In genomic region chr12:8950702-8951478, GRCh38 we compare ENCODE assay signal across 8 cellular contexts. TPM values are rescaled to one million over a fixed set of nuclear protein-coding genes. Genes with fewer than 3 reads are reported as not detected.
A peak's percentile ranks its signal among the peaks of the same experiment; 100 is the strongest.
DNase-seq lines count a peak whose midpoint lies in the region; ATAC-seq, FAIRE-seq and TF ChIP-seq lines count a peak whose summit lies in the region.

No MANE protein-coding gene starts in this region.

- no CpG with 5 or more reads among the region's 9 CpGs for WGBS in IMR-90 (ENCODE audit: extremely low coverage in 2 of 2, insufficient read length in 1 of 2), 2 experiments
- 15% methylated on average over 9 of the region's 9 CpGs for WGBS in K562 (ENCODE audit: insufficient coverage, low coverage, missing lambda C conversion rate)

- no peak overlapping the region for H3K18ac ChIP-seq in IMR-90 (ENCODE audit: low read depth, low read length)

- BruUV-seq in IMR-90 (replicated peaks; lab: Mats Ljungman, UMichigan) (no TSS peak), K562 (replicated peaks; lab: Mats Ljungman, UMichigan) (no TSS peak)

- POLR2A ChIA-PET in IMR-90 (lab: Charles Lee; ENCODE audit: unreplicated experiment), result no interaction called here
- POLR2A ChIA-PET in K562 (lab: Yijun Ruan, JAX), result interaction anchor here (0.6 to 1.2 kb wide), 2 partner anchors 9 to 72 kb away, joined by 3 read pairs; no protein-coding TSS in a partner anchor

- no peak overlapping the region for H3K14ac ChIP-seq in IMR-90 (replicated peaks; ENCODE audit: low read depth, low read length)

- peaks cover 3 to 32% of the 10 kb centered on the region in 2 experiments; a peak in 2 of 4 replicates for H3K79me1 ChIP-seq in IMR-90 (ENCODE audit: low read depth in 1 of 2, low read length in 2 of 2)

- H3K23ac ChIP-seq in IMR-90 (ENCODE audit: low read depth, low read length), result peak overlapping the region; percentile 15; the same call in 1 of the 2 replicates

- peaks cover 55% of the 10 kb centered on the region for H3K79me2 ChIP-seq in K562 (ENCODE audit: control insufficient read depth, insufficient read depth, low read length)

- H3K36me3 Mint-ChIP-seq in mesothelial cell of epicardium, result peaks cover 12% of the 10 kb centered on the region

- H2BK5ac ChIP-seq in IMR-90 (ENCODE audit: low read depth, low read length, poor library complexity, severe bottlenecking), result no peak overlapping the region

- no peak overlapping the region for H2AK9ac ChIP-seq in IMR-90 (replicated peaks; ENCODE audit: low read depth, low read length, poor library complexity)

- in situ Hi-C loops in IMR-90 (cut with MboI; ENCODE audit: low sequenced_read_pairs), result no loop called here
- in situ Hi-C loops in K562 (cut with MboI), result no loop called here
- in situ Hi-C loops in GM13976 (cut with MboI; ENCODE audit: low sequenced_read_pairs, unreplicated experiment), result loop anchor here (5.0 kb wide), 1 partner anchor 91 kb away; no protein-coding TSS in a partner anchor

- H2AFZ ChIP-seq in IMR-90 (replicated peaks; ENCODE audit: low read length, poor library complexity) (no peak overlapping the region), K562 (ENCODE audit: low read depth, low read length) (peak overlapping the region; percentile 97)

- H3K4me2 ChIP-seq in IMR-90 (ENCODE audit: low read depth, low read length), result peak overlapping the region; percentile 84
- H3K4me2 ChIP-seq in K562 (ENCODE audit: insufficient read depth, low read length), result peak overlapping the region; percentile 98

- H3K4me3 ChIP-seq in AG09309 (ENCODE audit: control insufficient read depth, low read depth, low read length) (peak overlapping the region; percentile 95), IMR-90 (ENCODE audit: insufficient read depth, low read depth, low read length) (peak overlapping the region; percentile 64), K562 (peak overlapping the region; percentile 96)

- TF ChIP-seq POLR2A in IMR-90 (IDR thresholded peaks at IDR 0.05; ENCODE audit: low read depth, low read length) (no peak), K562 (conservative IDR thresholded peaks at IDR 0.05) (no peak)

- H2BK15ac ChIP-seq in IMR-90 (ENCODE audit: low read depth, low read length), result no peak overlapping the region

- peak; percentile 52 for FAIRE-seq in K562 (lab: Jason Lieb, UNC)

- peak overlapping the region; percentile 98 for H3K4me3 Mint-ChIP-seq in mesothelial cell of epicardium

- H3K27ac Mint-ChIP-seq in mesothelial cell of epicardium, result peak overlapping the region; percentile 98

- H3K9me3 Mint-ChIP-seq in mesothelial cell of epicardium, result peaks cover 15% of the 10 kb centered on the region

- H3K9ac ChIP-seq in IMR-90 (ENCODE audit: low read depth, low read length), result peak overlapping the region; percentile 85; the same call in 1 of the 2 replicates
- peak overlapping the region; percentile 95 to 96; a peak in 3 of 4 replicates for H3K9ac ChIP-seq in K562 (ENCODE audit: insufficient read depth in 1 of 2, low read depth in 2 of 2, low read length in 2 of 2)

- H4K8ac ChIP-seq in IMR-90 (ENCODE audit: low read depth in 2 of 2, low read length in 2 of 2), result peak overlapping the region; percentile 69 to 83; a peak in 2 of 4 replicates

- H3K27ac ChIP-seq in IMR-90 (ENCODE audit: insufficient read depth, low read length), result no peak overlapping the region
- H3K27ac ChIP-seq in K562 (ENCODE audit: extremely low read depth, low read depth, low read length), result peak overlapping the region; percentile 96

- TF ChIP-seq RAD21 in IMR-90 (IDR thresholded peaks at IDR 0.05; ENCODE audit: low read length) (no peak), K562 (CRISPR knock-in tag; conservative IDR thresholded peaks at IDR 0.05 in 1 of 2, IDR thresholded peaks at IDR 0.05 in 1 of 2) (no peak)

- no peaks in the 10 kb centered on the region for H3K36me3 ChIP-seq in IMR-90 (ENCODE audit: control insufficient read depth, insufficient read depth, low read length)
- H3K36me3 ChIP-seq in K562 (ENCODE audit: control insufficient read depth, insufficient read depth, low read length), result peaks cover 11% of the 10 kb centered on the region

- H3K4me1 ChIP-seq in IMR-90 (ENCODE audit: control insufficient read depth, insufficient read depth, low read length) (no peaks in the 10 kb centered on the region), K562 (replicated peaks in 1 of 2; ENCODE audit: control insufficient read depth in 2 of 2, insufficient read depth in 2 of 2, low read length in 2 of 2) (peaks cover 0 to 8% of the 10 kb centered on the region in 2 experiments; a peak in 2 of 5 replicates)

- H4K20me1 ChIP-seq in IMR-90 (ENCODE audit: insufficient read depth, low read length), result peaks cover 18% of the 10 kb centered on the region; the same call in 1 of the 2 replicates
- H4K20me1 ChIP-seq in K562 (replicated peaks; ENCODE audit: control insufficient read depth, insufficient read depth, low read length), result peaks cover 8% of the 10 kb centered on the region; the same call in 1 of the 2 replicates

- intact Hi-C loops in IMR-90 (cut with micrococcal nuclease) (no loop called here), K562 (cut with micrococcal nuclease) (loop anchor here (1.0 kb wide), 1 partner anchor 88 kb away; no protein-coding TSS in a partner anchor)

- ATAC-seq in IMR-90 (ENCODE audit: low read depth), result no peak
- ATAC-seq in K562, result no peak
- no peak for ATAC-seq in GM18511 (IDR thresholded peaks at IDR 0.05; ENCODE audit: unreplicated experiment)

- H3K56ac ChIP-seq in IMR-90 (ENCODE audit: extremely low read depth, insufficient read depth, low read length), result no peak overlapping the region

- no peak overlapping the region for H4K5ac ChIP-seq in IMR-90 (ENCODE audit: low read depth, low read length)

- no peak for DNase-seq in AG09309 (ENCODE audit: low read depth)
- DNase-seq in IMR-90, result no peak
- DNase-seq in K562 (ENCODE audit: extremely low read depth in 1 of 4, low spot score in 3 of 4), result no peak
- DNase-seq in mesothelial cell of epicardium (ENCODE audit: low spot score in 2 of 2, unreplicated experiment in 2 of 2), result no peak
- DNase-seq in medulla oblongata (ENCODE audit: extremely low spot score), result no peak
- DNase-seq in dedifferentiated amniotic fluid mesenchymal stem cell (ENCODE audit: extremely low spot score), result no peak
- no peak for DNase-seq in GM13976 (ENCODE audit: low spot score)

- dilution Hi-C loops in IMR-90 (cut with HindIII; ENCODE audit: low sequenced_read_pairs, unreplicated experiment), result no loop called here

- no peaks in the 10 kb centered on the region for H3K27me3 ChIP-seq in IMR-90 (ENCODE audit: control insufficient read depth, insufficient read depth, low read length)
- H3K27me3 ChIP-seq in K562 (ENCODE audit: control insufficient read depth in 2 of 2, insufficient read depth in 2 of 2, low read length in 2 of 2), result no peaks in the 10 kb centered on the region

- H3K9me1 ChIP-seq in IMR-90 (ENCODE audit: insufficient read depth, low read length) (no peaks in the 10 kb centered on the region; the same call in 1 of the 2 replicates), K562 (ENCODE audit: control insufficient read depth, insufficient read depth, low read length) (no peaks in the 10 kb centered on the region)

- H3K9me3 ChIP-seq in IMR-90 (ENCODE audit: control insufficient read depth, insufficient read depth, low read length) (no peaks in the 10 kb centered on the region), K562 (replicated peaks; ENCODE audit: control insufficient read depth, insufficient read depth, low read depth, low read length) (no peaks in the 10 kb centered on the region)

- H4K91ac ChIP-seq in IMR-90 (ENCODE audit: insufficient read depth, low read depth, low read length), result no peak overlapping the region

- TF ChIP-seq CTCF in AG09309 (IDR thresholded peaks at IDR 0.05; ENCODE audit: control insufficient read depth, insufficient read depth, low read depth, low read length, missing control alignments), result no peak
- no peak for TF ChIP-seq CTCF in IMR-90 (conservative IDR thresholded peaks at IDR 0.05; ENCODE audit: low read depth, low read length)
- TF ChIP-seq CTCF in K562 (IDR thresholded peaks at IDR 0.05 in 2 of 3, conservative IDR thresholded peaks at IDR 0.05 in 1 of 3; ENCODE audit: insufficient read depth in 2 of 3, low read depth in 1 of 3, low read length in 3 of 3), result 0 out of 6 replicates have a peak, but pooled peaks of 1 of the 3 experiments have one; percentile 16
- TF ChIP-seq CTCF in mesothelial cell of epicardium (IDR thresholded peaks at IDR 0.05; ENCODE audit: unreplicated experiment), result no peak
- no peak for TF ChIP-seq CTCF in GM13976 (IDR thresholded peaks at IDR 0.05; ENCODE audit: borderline replicate concordance, control extremely low read depth, extremely low read depth, insufficient read depth, missing control alignments)

- CTCF ChIA-PET in IMR-90 (lab: Yijun Ruan, JAX) (interaction anchor here (0.5 to 0.7 kb wide), 5 partner anchors 22 to 726 kb away, joined by 3 to 7 read pairs (median 3); partner anchors contain the start of gene KLRG1), K562 (lab: Yijun Ruan, JAX; ENCODE audit: low intra/inter-chr PET ratio) (interaction anchor here (2.1 to 2.2 kb wide), 2 partner anchors 88 to 99 kb away, joined by 12 to 14 read pairs; no protein-coding TSS in a partner anchor)

- no peak overlapping the region for H3K4ac ChIP-seq in IMR-90 (ENCODE audit: low read depth, low read length)

- no peak overlapping the region for H2BK120ac ChIP-seq in IMR-90 (ENCODE audit: low read depth, low read length)

- TF ChIP-seq EP300 in K562 (IDR thresholded peaks at IDR 0.05; ENCODE audit: low read length), result no peak

- no peak overlapping the region for H2BK20ac ChIP-seq in IMR-90 (ENCODE audit: low read depth, low read length)

- H3K27me3 Mint-ChIP-seq in mesothelial cell of epicardium (ENCODE audit: low read depth), result no peaks in the 10 kb centered on the region

- no peak overlapping the region for H2AK5ac ChIP-seq in IMR-90 (ENCODE audit: low read depth, low read length)

- H3K4me1 Mint-ChIP-seq in mesothelial cell of epicardium, result peaks cover 18% of the 10 kb centered on the region

RNA-seq across cellular contexts. Expression of gene M6PR, which starts 1.4 kb away (rescaled TPM):
- total RNA-seq in IMR-90 (2012; rRNA removed) (118 and 140 TPM in 2 replicates), K562 (2014; rRNA removed) (134 and 163 TPM in 2 replicates), K562 (2014; rRNA removed; fragmentation: Illumina TruSeq; extraction: Trizol) (109 and 112 TPM in 2 replicates), K562 (2015; rRNA removed; fragmentation: Illumina TruSeq; extraction: Trizol) (150 and 159 TPM in 2 replicates), K562 (2021) (106 and 107 TPM in 2 replicates), mesothelial cell of epicardium (117 to 118 TPM (median 117 TPM) in 3 replicates)
- polyA plus RNA-seq in IMR-90 (2012; rRNA removed) (71.1 and 86.6 TPM in 2 replicates), K562 (2011; rRNA removed) (109 and 117 TPM in 2 replicates), K562 (2014; fragmentation: Illumina TruSeq; extraction: Trizol) (119 and 129 TPM in 2 replicates), K562 (2014; fragmentation: Nextera tagmentation; extraction: Ambion mirVana) (100 to 1,000 TPM in 1 of 2 experiments, 10 to 100 TPM in 1; 86.8 to 133 TPM), K562 (2014; rRNA removed) (78.6 and 93.3 TPM in 2 replicates)
- 28.0 and 38.3 TPM in 2 replicates for polyA plus RNA-seq in IMR-90 (2012; cell fraction: cytosol; rRNA removed)
- 24.1 and 115 TPM in 2 replicates for polyA plus RNA-seq in IMR-90 (2012; cell fraction: nucleus; rRNA removed; ENCODE audit: low replicate concordance)
- total RNA-seq in K562 (2011; cell fraction: chromatin; rRNA removed; ENCODE audit: low replicate concordance), result 128 and 134 TPM in 2 replicates
- 168 and 169 TPM in 2 replicates for total RNA-seq in K562 (2011; cell fraction: nucleolus; rRNA removed)
- 191 and 215 TPM in 2 replicates for total RNA-seq in K562 (2011; cell fraction: nucleoplasm; rRNA removed)
- 79.5 and 97.0 TPM in 2 replicates for polyA plus RNA-seq in K562 (2011; cell fraction: cytosol; rRNA removed)
- polyA plus RNA-seq in K562 (2011; cell fraction: nucleus; rRNA removed), result 168 and 179 TPM in 2 replicates
- 128 and 148 TPM in 2 replicates for polyA plus RNA-seq in K562 (2012)
- 123 and 174 TPM in 2 replicates for polyA minus RNA-seq in K562 (2011; rRNA and poly(A)+ RNA removed)
- 25.2 and 75.9 TPM in 2 replicates for polyA minus RNA-seq in K562 (2011; cell fraction: cytosol; rRNA and poly(A)+ RNA removed)
- 38.6 and 68.9 TPM in 2 replicates for polyA minus RNA-seq in K562 (2011; cell fraction: nucleus; rRNA and poly(A)+ RNA removed)

RNA-seq across cellular contexts. Expression of gene PHC1, which starts 36.6 kb away (rescaled TPM):
- total RNA-seq in IMR-90 (2012; rRNA removed) (9.1 and 9.7 TPM in 2 replicates), K562 (2014; rRNA removed) (6.9 and 8.3 TPM in 2 replicates), K562 (2014; rRNA removed; fragmentation: Illumina TruSeq; extraction: Trizol) (4.2 and 5.6 TPM in 2 replicates), K562 (2015; rRNA removed; fragmentation: Illumina TruSeq; extraction: Trizol) (4.7 and 6.2 TPM in 2 replicates), K562 (2021) (9.3 and 10.0 TPM in 2 replicates), mesothelial cell of epicardium (115 to 119 TPM (median 117 TPM) in 3 replicates)
- polyA plus RNA-seq in IMR-90 (2012; rRNA removed) (23.1 and 24.4 TPM in 2 replicates), K562 (2011; rRNA removed) (13.7 and 15.7 TPM in 2 replicates), K562 (2014; fragmentation: Illumina TruSeq; extraction: Trizol) (11.6 and 12.7 TPM in 2 replicates), K562 (2014; fragmentation: Nextera tagmentation; extraction: Ambion mirVana) (1 to 10 TPM; 1.9 to 2.5 TPM), K562 (2014; rRNA removed) (7.2 and 11.8 TPM in 2 replicates)
- 6.6 and 15.8 TPM in 2 replicates for polyA plus RNA-seq in IMR-90 (2012; cell fraction: cytosol; rRNA removed)
- 149 and 169 TPM in 2 replicates for polyA plus RNA-seq in IMR-90 (2012; cell fraction: nucleus; rRNA removed; ENCODE audit: low replicate concordance)
- 40.7 and 46.4 TPM in 2 replicates for total RNA-seq in K562 (2011; cell fraction: chromatin; rRNA removed; ENCODE audit: low replicate concordance)
- 17.3 and 17.8 TPM in 2 replicates for total RNA-seq in K562 (2011; cell fraction: nucleolus; rRNA removed)
- total RNA-seq in K562 (2011; cell fraction: nucleoplasm; rRNA removed), result 23.5 and 24.1 TPM in 2 replicates
- polyA plus RNA-seq in K562 (2011; cell fraction: cytosol; rRNA removed), result 13.8 and 22.3 TPM in 2 replicates
- polyA plus RNA-seq in K562 (2011; cell fraction: nucleus; rRNA removed), result 74.7 and 89.9 TPM in 2 replicates
- 10.5 and 21.6 TPM in 2 replicates for polyA plus RNA-seq in K562 (2012)
- 5.6 and 6.9 TPM in 2 replicates for polyA minus RNA-seq in K562 (2011; rRNA and poly(A)+ RNA removed)
- polyA minus RNA-seq in K562 (2011; cell fraction: cytosol; rRNA and poly(A)+ RNA removed), result 5.6 and 7.0 TPM in 2 replicates
- polyA minus RNA-seq in K562 (2011; cell fraction: nucleus; rRNA and poly(A)+ RNA removed), result 6.8 and 7.1 TPM in 2 replicates

RNA-seq across cellular contexts. Expression of gene KLRG1, which starts 38.5 kb away (rescaled TPM):
- 0.54 and 0.56 TPM in 2 replicates for total RNA-seq in IMR-90 (2012; rRNA removed)
- polyA plus RNA-seq in IMR-90 (2012; rRNA removed), result 0.36 and 0.47 TPM in 2 replicates
- polyA plus RNA-seq in IMR-90 (2012; cell fraction: cytosol; rRNA removed), result 0.22 and 0.49 TPM in 2 replicates
- polyA plus RNA-seq in IMR-90 (2012; cell fraction: nucleus; rRNA removed; ENCODE audit: low replicate concordance), result 0.07 and 0.13 TPM in 2 replicates
- 2.8 and 5.4 TPM in 2 replicates for total RNA-seq in K562 (2011; cell fraction: chromatin; rRNA removed; ENCODE audit: low replicate concordance)
- total RNA-seq in K562 (2011; cell fraction: nucleolus; rRNA removed), result 1.2 and 1.6 TPM in 2 replicates
- total RNA-seq in K562 (2011; cell fraction: nucleoplasm; rRNA removed), result 4.7 TPM in 2 replicates
- total RNA-seq in K562 (2014; rRNA removed), result 1.2 and 2.0 TPM in 2 replicates
- 2.6 and 3.0 TPM in 2 replicates for total RNA-seq in K562 (2014; rRNA removed; fragmentation: Illumina TruSeq; extraction: Trizol)
- total RNA-seq in K562 (2015; rRNA removed; fragmentation: Illumina TruSeq; extraction: Trizol), result 2.0 and 2.1 TPM in 2 replicates
- total RNA-seq in K562 (2021), result 1.4 TPM in 2 replicates
- polyA plus RNA-seq in K562 (2011; rRNA removed), result 2.2 and 3.6 TPM in 2 replicates
- 0.91 and 2.1 TPM in 2 replicates for polyA plus RNA-seq in K562 (2011; cell fraction: cytosol; rRNA removed)
- polyA plus RNA-seq in K562 (2011; cell fraction: nucleus; rRNA removed), result 1.8 TPM in 2 replicates
- polyA plus RNA-seq in K562 (2012), result 1.9 and 2.1 TPM in 2 replicates
- polyA plus RNA-seq in K562 (2014; fragmentation: Illumina TruSeq; extraction: Trizol), result 2.1 and 2.6 TPM in 2 replicates
- polyA plus RNA-seq in K562 (2014; fragmentation: Nextera tagmentation; extraction: Ambion mirVana), result 1 to 10 TPM; 4.8 to 7.2 TPM
- polyA plus RNA-seq in K562 (2014; rRNA removed), result 2.0 and 3.1 TPM in 2 replicates
- 2.5 and 2.7 TPM in 2 replicates for polyA minus RNA-seq in K562 (2011; rRNA and poly(A)+ RNA removed)
- polyA minus RNA-seq in K562 (2011; cell fraction: cytosol; rRNA and poly(A)+ RNA removed), result not detected in 2 replicates
- polyA minus RNA-seq in K562 (2011; cell fraction: nucleus; rRNA and poly(A)+ RNA removed), result 0.89 and 2.8 TPM in 2 replicates
- 2.0 to 2.2 TPM (median 2.0 TPM) in 3 replicates for total RNA-seq in mesothelial cell of epicardium
